21 cellular contexts compared by ENCODE assay signal in the genomic region with DNA sequence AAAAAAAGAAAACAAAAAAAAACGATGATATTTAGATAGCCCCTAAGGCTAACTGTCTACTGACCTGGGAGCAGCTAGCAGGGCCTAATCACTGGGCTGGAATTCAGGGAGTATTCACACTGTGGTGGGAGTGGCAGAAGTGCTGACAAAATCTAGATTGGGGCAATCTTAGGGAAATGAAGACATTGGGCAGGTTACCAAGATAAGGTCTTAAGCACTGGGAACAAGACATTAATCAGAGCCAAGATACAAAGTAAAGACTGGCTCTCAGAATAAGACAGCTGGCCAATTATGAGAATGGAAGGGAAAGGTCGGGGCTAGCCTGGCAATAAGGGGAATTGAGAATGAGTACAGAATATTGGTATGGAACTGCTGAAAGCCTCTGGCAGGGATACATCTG.
DNase-seq lines count a peak whose midpoint lies in the region; ATAC-seq and TF ChIP-seq lines count a peak whose summit lies in the region.
"Had no signal": no experiment of that assay in that cellular context is flagged by ENCODE, and none has a peak within 500 bp of the region (broad histone marks: within the 10 kb centered on the region; RNA-seq: fewer than 3 reads in every experiment).

No MANE protein-coding gene starts in this region.

- peaks cover 0 to 4% of the 10 kb centered on the region in 2 donors for H3K27me3 Mint-ChIP-seq in T-cell
- H3K27me3 Mint-ChIP-seq: activated CD4-positive, alpha-beta memory T cell treated with anti-CD3 and anti-CD28 coated beads, Interleukin-2, amount 10 ng/mL, durations not matched to agents 7 days and 5 days; activated naive CD4-positive, alpha-beta T cell treated with anti-CD3 and anti-CD28 coated beads, Interleukin-2, amount 50 U/mL, for 24 hours; dendritic cell treated with granulocyte-macrophage colony-stimulating factor and Interleukin-4, amounts not matched to agents 40 ng/mL and 50 ng/mL, for 4 days; stimulated activated memory B cell treated with anti-CD40 and anti-IgM and Interleukin-4, amounts not matched to agents 10 μg/mL and 1 μg/mL and 100 μg/mL, for 72 hours had no signal

- no peaks in the 10 kb centered on the region for H3K4me1 Mint-ChIP-seq in T-cell
- H3K4me1 Mint-ChIP-seq: activated CD4-positive, alpha-beta memory T cell treated with anti-CD3 and anti-CD28 coated beads, Interleukin-2, amount 10 ng/mL, durations not matched to agents 7 days and 5 days; activated naive CD4-positive, alpha-beta T cell treated with anti-CD3 and anti-CD28 coated beads, Interleukin-2, amount 50 U/mL, for 24 hours; brain; stimulated activated memory B cell treated with anti-CD40 and anti-IgM and Interleukin-4, amounts not matched to agents 10 μg/mL and 1 μg/mL and 100 μg/mL, for 72 hours had no signal

- no peak overlapping the region for H3K4me3 Mint-ChIP-seq in T-cell
- H3K4me3 Mint-ChIP-seq: activated CD4-positive, alpha-beta memory T cell treated with anti-CD3 and anti-CD28 coated beads, Interleukin-2, amount 10 ng/mL, durations not matched to agents 7 days and 5 days; activated naive CD4-positive, alpha-beta T cell treated with anti-CD3 and anti-CD28 coated beads, Interleukin-2, amount 50 U/mL, for 24 hours; brain; dendritic cell treated with granulocyte-macrophage colony-stimulating factor and Interleukin-4, amounts not matched to agents 40 ng/mL and 50 ng/mL, for 4 days; stimulated activated memory B cell treated with anti-CD40 and anti-IgM and Interleukin-4, amounts not matched to agents 10 μg/mL and 1 μg/mL and 100 μg/mL, for 72 hours had no signal

- WGBS in GM23248 (ENCODE audit: low coverage in 1 of 2, low lambda C conversion rate in 2 of 2, missing lambda C conversion rate in 2 of 2), 2 experiments: 7 to 15% methylated on average over 2 of the region's 2 CpGs

- H3K27ac ChIP-seq in GM23248 (peak overlapping the region; percentile 87), subcutaneous abdominal adipose tissue (ENCODE audit: low read depth, low read length) (peak overlapping the region; percentile 68)
- H3K27ac ChIP-seq: BLaER1 treated with 17β-estradiol and CSF1 and Interleukin-3, amounts not matched to agents 10 nM and 100 nM; VCaP had no signal

- no peaks in the 10 kb centered on the region for H3K9me3 Mint-ChIP-seq in T-cell
- H3K9me3 Mint-ChIP-seq: activated CD4-positive, alpha-beta memory T cell treated with anti-CD3 and anti-CD28 coated beads, Interleukin-2, amount 10 ng/mL, durations not matched to agents 7 days and 5 days; activated naive CD4-positive, alpha-beta T cell treated with anti-CD3 and anti-CD28 coated beads, Interleukin-2, amount 50 U/mL, for 24 hours; dendritic cell treated with granulocyte-macrophage colony-stimulating factor and Interleukin-4, amounts not matched to agents 40 ng/mL and 50 ng/mL, for 4 days; stimulated activated memory B cell treated with anti-CD40 and anti-IgM and Interleukin-4, amounts not matched to agents 10 μg/mL and 1 μg/mL and 100 μg/mL, for 72 hours had no signal

- H3K9me3 ChIP-seq in GM23248 (ENCODE audit: low read depth) (no peaks in the 10 kb centered on the region), subcutaneous abdominal adipose tissue (ENCODE audit: control insufficient read depth in 5 of 5, low read length in 5 of 5) (peaks cover 0 to 3% (median 0%) of the 10 kb centered on the region in 5 donors)
- H3K9me3 ChIP-seq: BLaER1 treated with 17β-estradiol and CSF1 and Interleukin-3, amounts not matched to agents 10 nM and 100 nM had no signal

- H3K36me3 ChIP-seq in GM23248 (ENCODE audit: low read depth) (no peaks in the 10 kb centered on the region), subcutaneous abdominal adipose tissue (ENCODE audit: control insufficient read depth in 5 of 5, insufficient read depth in 5 of 5, low read length in 5 of 5) (no peaks in the 10 kb centered on the region)
- H3K36me3 ChIP-seq: BLaER1 treated with 17β-estradiol and CSF1 and Interleukin-3, amounts not matched to agents 10 nM and 100 nM had no signal

- POLR2A ChIA-PET in T-cell (lab: Charles Lee): no interaction called here

- no peak overlapping the region for H3K4me3 ChIP-seq in GM23248
- no peak overlapping the region for H3K4me3 ChIP-seq in fibroblast of villous mesenchyme (ENCODE audit: low read depth, low read length)
- no peak overlapping the region for H3K4me3 ChIP-seq in subcutaneous abdominal adipose tissue (ENCODE audit: low read depth in 1 of 5, low read length in 5 of 5)
- H3K4me3 ChIP-seq: BLaER1 treated with 17β-estradiol and CSF1 and Interleukin-3, amounts not matched to agents 10 nM and 100 nM had no signal

- DNase-seq in GM23248 (peak; percentile 36), astrocyte of the hippocampus (ENCODE audit: low read depth, low spot score) (peak; percentile 28), fibroblast of villous mesenchyme (ENCODE audit: low read depth) (peak; percentile 14), T-cell (no peak)
- DNase-seq: activated CD4-positive, alpha-beta memory T cell treated with anti-CD3 and anti-CD28 coated beads, Interleukin-2, amount 10 ng/mL, durations not matched to agents 7 days and 5 days; activated T-cell treated with anti-CD3 and anti-CD28 coated beads, Interleukin-2, amount 50 U/mL, for 1 hour; GDM1; left ventricle myocardium superior; NCI-H1694; NCI-H774; retina; SHP77 treated with DMSO at 0.1 percent for 48 hours had no signal

- no peak for TF ChIP-seq CTCF in fibroblast of villous mesenchyme (IDR thresholded peaks at IDR 0.05; ENCODE audit: insufficient read depth, low read depth, low read length)

- in situ Hi-C loops in GM23248 (cut with MboI): no loop called here

- H4K20me1 ChIP-seq in GM23248 (ENCODE audit: insufficient read depth): no peaks in the 10 kb centered on the region
- H4K20me1 ChIP-seq: BLaER1 treated with 17β-estradiol and CSF1 and Interleukin-3, amounts not matched to agents 10 nM and 100 nM had no signal

- ATAC-seq in T-cell (replicated peaks in 1 of 4) (no peak), GM18502 (IDR thresholded peaks at IDR 0.05; ENCODE audit: poor library complexity, unreplicated experiment) (no peak)
- no peak for ATAC-seq in activated CD4-positive, CD25-positive, alpha-beta regulatory T cell treated with anti-CD3 and anti-CD28 coated beads, Interleukin-2, amount 50 U/mL, for 24 hours
- ATAC-seq: left ventricle myocardium superior; stimulated activated memory B cell treated with anti-CD40 and anti-IgM and Interleukin-4, amounts not matched to agents 10 μg/mL and 1 μg/mL and 100 μg/mL, for 72 hours had no signal

- H2AFZ ChIP-seq in GM23248: no peak overlapping the region

- peaks cover 51% of the 10 kb centered on the region; the same call in 1 of the 2 replicates for H3F3A ChIP-seq in GM23248 (ENCODE audit: insufficient read depth)

- no peak overlapping the region for H3K27ac Mint-ChIP-seq in T-cell
- H3K27ac Mint-ChIP-seq: activated CD4-positive, alpha-beta memory T cell treated with anti-CD3 and anti-CD28 coated beads, Interleukin-2, amount 10 ng/mL, durations not matched to agents 7 days and 5 days; activated naive CD4-positive, alpha-beta T cell treated with anti-CD3 and anti-CD28 coated beads, Interleukin-2, amount 50 U/mL, for 24 hours; dendritic cell treated with granulocyte-macrophage colony-stimulating factor and Interleukin-4, amounts not matched to agents 40 ng/mL and 50 ng/mL, for 4 days; stimulated activated memory B cell treated with anti-CD40 and anti-IgM and Interleukin-4, amounts not matched to agents 10 μg/mL and 1 μg/mL and 100 μg/mL, for 72 hours had no signal

- H3K4me1 ChIP-seq in GM23248 (ENCODE audit: insufficient read depth): peaks cover 52% of the 10 kb centered on the region
- peaks cover 0 to 24% (median 4%) of the 10 kb centered on the region in 5 donors for H3K4me1 ChIP-seq in subcutaneous abdominal adipose tissue (ENCODE audit: control insufficient read depth in 5 of 5, insufficient read depth in 5 of 5, low read length in 5 of 5)
- H3K4me1 ChIP-seq: BLaER1 treated with 17β-estradiol and CSF1 and Interleukin-3, amounts not matched to agents 10 nM and 100 nM had no signal

- H3K4me2 ChIP-seq in GM23248 (ENCODE audit: unreplicated experiment): no peak overlapping the region
- H3K4me2 ChIP-seq: BLaER1 treated with 17β-estradiol and CSF1 and Interleukin-3, amounts not matched to agents 10 nM and 100 nM had no signal

- H3K9me2 ChIP-seq in GM23248 (ENCODE audit: insufficient read depth): no peaks in the 10 kb centered on the region

- CTCF ChIA-PET in T-cell (lab: Charles Lee): no interaction called here

- H3K36me3 Mint-ChIP-seq in T-cell: no peaks in the 10 kb centered on the region
- H3K36me3 Mint-ChIP-seq: activated naive CD4-positive, alpha-beta T cell treated with anti-CD3 and anti-CD28 coated beads, Interleukin-2, amount 50 U/mL, for 24 hours; brain; stimulated activated memory B cell treated with anti-CD40 and anti-IgM and Interleukin-4, amounts not matched to agents 10 μg/mL and 1 μg/mL and 100 μg/mL, for 72 hours had no signal

- H3K27me3 ChIP-seq in GM23248 (replicated peaks; ENCODE audit: insufficient read depth) (no peaks in the 10 kb centered on the region), subcutaneous abdominal adipose tissue (ENCODE audit: control insufficient read depth in 5 of 5, insufficient read depth in 4 of 5, low read length in 5 of 5) (no peaks in the 10 kb centered on the region)

- no peak overlapping the region; the same call in 1 of the 2 replicates for H3K9ac ChIP-seq in GM23248
- no peak overlapping the region for H3K9ac ChIP-seq in subcutaneous abdominal adipose tissue (ENCODE audit: low read length in 5 of 5)
- H3K9ac ChIP-seq: BLaER1 treated with 17β-estradiol and CSF1 and Interleukin-3, amounts not matched to agents 10 nM and 100 nM had no signal

- no peaks in the 10 kb centered on the region for H3K79me2 ChIP-seq in GM23248 (ENCODE audit: insufficient read depth)

Comparison
In these comparisons a context has a peak if more than half of its experiments do, and no peak if none do; other contexts are left out.
1. DNase-seq: peak in GM23248 (single experiment), astrocyte of the hippocampus (single experiment) and fibroblast of villous mesenchyme (single experiment); none in T-cell (0 of 34).